Comparison of ENCODE assay signal across 18 cellular contexts in the genomic region with DNA sequence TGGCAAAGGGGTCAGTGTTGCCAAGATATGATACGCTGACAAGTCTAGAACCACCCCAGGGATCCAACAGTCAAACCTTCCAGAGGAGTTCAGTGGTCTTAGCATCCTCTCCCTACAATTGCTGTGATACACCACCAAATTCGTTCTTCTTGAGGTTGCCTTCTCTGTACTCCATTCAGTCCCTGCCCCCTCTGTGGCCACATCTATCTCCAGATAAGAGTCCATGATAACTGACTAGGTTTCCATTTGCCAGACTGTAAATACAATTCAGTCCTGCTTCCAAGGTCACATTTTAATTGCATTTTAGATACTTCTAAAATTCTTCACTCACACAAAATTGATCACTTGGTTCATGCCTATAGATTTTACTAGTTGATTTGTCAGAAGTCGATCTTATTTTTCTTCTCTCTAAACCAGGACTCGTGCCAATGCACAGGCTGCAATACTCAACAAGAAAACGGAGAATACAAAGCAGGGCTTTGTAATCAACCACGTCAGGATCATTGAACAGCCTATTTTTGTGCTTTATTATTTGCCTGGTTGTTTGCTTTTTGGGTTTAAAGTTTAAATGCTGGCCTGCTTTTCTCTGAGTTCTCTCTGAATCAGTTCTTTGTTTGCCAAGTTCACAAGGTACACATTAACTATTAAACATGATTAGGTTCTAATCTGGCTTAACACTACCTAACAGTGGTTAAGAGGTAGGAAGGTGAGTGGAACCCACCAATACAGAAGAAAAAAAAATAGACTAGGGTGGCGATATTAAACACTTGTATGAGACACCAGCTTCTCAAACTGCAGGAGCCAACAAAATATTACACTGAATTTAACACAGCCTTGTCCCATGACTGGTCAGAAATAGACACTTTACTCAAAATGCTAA. TPM values are rescaled to one million over a fixed set of nuclear protein-coding genes. Genes with fewer than 3 reads are reported as not detected.
DNase-seq lines count a peak whose midpoint lies in the region; ATAC-seq lines count a peak whose summit lies in the region.
"Had no signal": no experiment of that assay in that cellular context is flagged by ENCODE, and none has a peak within 500 bp of the region (broad histone marks: within the 10 kb centered on the region; RNA-seq: fewer than 3 reads in every experiment).

No MANE protein-coding gene starts in this region.

- intact Hi-C loops in sciatic nerve (cut with DNase I) = no loop called here

- DNase-seq in NCI-H2029 (lab: John Stamatoyannopoulos, UW) (peak; percentile 8), SK-MEL-5 (ENCODE audit: low read depth, low spot score) (peak; percentile 78), left lobe of liver (ENCODE audit: low spot score) (peak; percentile 59), sciatic nerve (ENCODE audit: low spot score) (no peak)
- no peak for DNase-seq in activated CD4-positive, CD25-positive, alpha-beta regulatory T cell treated with anti-CD3 and anti-CD28 coated beads, Interleukin-2, amount 50 U/mL, for 72 hours
- DNase-seq: effector CD4-positive, alpha-beta T cell; HCEC 1CT; heart right ventricle; islet precursor cell; Kasumi-1; midbrain; NCI-H1417; SIG-M5 had no signal

- ATAC-seq in left lobe of liver = peak; percentile 82
- ATAC-seq in sciatic nerve = peak; percentile 26
- ATAC-seq in HG02798 (IDR thresholded peaks at IDR 0.05; ENCODE audit: poor library complexity, unreplicated experiment) = no peak
- no peak for ATAC-seq in HG03378 (IDR thresholded peaks at IDR 0.05; ENCODE audit: unreplicated experiment)
- ATAC-seq: heart right ventricle had no signal

- in situ Hi-C loops in SK-MEL-5 (cut with HindIII; ENCODE audit: low pct_unique_long_range_greater_than_20kb, low sequenced_read_pairs) = no loop called here

RNA-seq across cellular contexts. Expression of a gene that starts 5.3 kb away (rescaled TPM):
- 0.50 and 1.2 TPM in 2 replicates for total RNA-seq in SK-MEL-5 (2014; rRNA removed; shearing (Covaris generic))
- 0.29 and 1.1 TPM in 2 replicates for polyA plus RNA-seq in SK-MEL-5 (2015; cell fraction: cytosol; rRNA removed)
- polyA plus RNA-seq in SK-MEL-5 (2015; cell fraction: nucleus; rRNA removed) = not detected in 2 replicates
- total RNA-seq in left lobe of liver (12.0 TPM), sciatic nerve (76.1 TPM)
- total RNA-seq: cardiac septum, Daoy, HT1080 had no signal

Comparison
In these comparisons a context has a peak if more than half of its experiments do, and no peak if none do; other contexts are left out.
1. DNase-seq: peak in NCI-H2029 (single experiment), SK-MEL-5 (single experiment) and left lobe of liver (single experiment); none in sciatic nerve (single experiment) and activated CD4-positive, CD25-positive, alpha-beta regulatory T cell treated with anti-CD3 and anti-CD28 coated beads, Interleukin-2, amount 50 U/mL, for 72 hours (single experiment).
2. ATAC-seq: peak in left lobe of liver (single experiment) and sciatic nerve (single experiment); none in HG02798 (single experiment) and HG03378 (single experiment).